ENCODE assay signal across 8 cellular contexts in genomic region chr18:46096651-46097300, GRCh38. TPM values are rescaled to one million over a fixed set of nuclear protein-coding genes. Genes with fewer than 3 reads are reported as not detected.
A peak's percentile ranks its signal among the peaks of the same experiment; 100 is the strongest.
DNase-seq lines count a peak whose midpoint lies in the region; ATAC-seq and TF ChIP-seq lines count a peak whose summit lies in the region.

No MANE protein-coding gene starts in this region.

- ATAC-seq in mucosa of descending colon (no peak), HG02938 (IDR thresholded peaks at IDR 0.05; ENCODE audit: unreplicated experiment) (no peak)

- intact Hi-C loops in mucosa of descending colon (cut with DNase I, micrococcal nuclease) = no loop called here

- TF ChIP-seq CTCF in choroid plexus epithelial cell (conservative IDR thresholded peaks at IDR 0.05; ENCODE audit: low read depth, low read length) = no peak
- no peak for TF ChIP-seq CTCF in mucosa of descending colon (IDR thresholded peaks at IDR 0.05)

- peak overlapping the region; percentile 79 for H3K4me3 ChIP-seq in choroid plexus epithelial cell (ENCODE audit: low read depth, low read length)
- H3K4me3 ChIP-seq in mucosa of descending colon = peak overlapping the region; percentile 76

- H3K36me3 ChIP-seq in mucosa of descending colon (ENCODE audit: low read depth) = peaks cover 4% of the 10 kb centered on the region

- peaks cover 16% of the 10 kb centered on the region for H3K4me1 ChIP-seq in mucosa of descending colon (ENCODE audit: low read depth)

- in situ Hi-C loops in Caki2 (cut with HindIII; ENCODE audit: low pct_unique_long_range_greater_than_20kb, low sequenced_read_pairs) = no loop called here

- DNase-seq in Caki2 (ENCODE audit: low read depth) (peak; percentile 12), LHCN-M2 (ENCODE audit: low read depth) (peak; percentile 7), choroid plexus epithelial cell (ENCODE audit: low read depth) (peak; percentile 27), mucosa of descending colon (peak in 1 of 3 donors; percentile 48), DMS153 (lab: John Stamatoyannopoulos, UW) (no peak), COR-L47 (lab: John Stamatoyannopoulos, UW) (no peak)
- DNase-seq in activated CD8-positive, alpha-beta memory T cell treated with anti-CD3 and anti-CD28 coated beads, Interleukin-2, amount 50 U/mL, for 4 hours = no peak

- no peaks in the 10 kb centered on the region for H3K9me3 ChIP-seq in mucosa of descending colon

RNA-seq across cellular contexts. Expression of gene ATP5F1A, which starts 1.3 kb away (rescaled TPM):
- 199 and 243 TPM in 2 replicates for total RNA-seq in Caki2 (2014; rRNA removed; shearing (Covaris generic); ENCODE audit: low replicate concordance)
- total RNA-seq in LHCN-M2 (2014; rRNA removed) (607 and 704 TPM in 2 replicates), mucosa of descending colon (100 to 1,000 TPM; 476 to 643 (median 622) TPM)
- 355 TPM for polyA plus RNA-seq in LHCN-M2 (2012)

RNA-seq across cellular contexts. Expression of gene HAUS1, which starts 7.4 kb away (rescaled TPM):
- total RNA-seq in Caki2 (2014; rRNA removed; shearing (Covaris generic); ENCODE audit: low replicate concordance) = 67.0 and 75.6 TPM in 2 replicates
- total RNA-seq in LHCN-M2 (2014; rRNA removed) (42.1 and 87.1 TPM in 2 replicates), mucosa of descending colon (10 to 100 TPM in 2 of 3 donors, 1 to 10 TPM in 1; 8.2 to 26.2 (median 18.4) TPM)
- 24.9 TPM for polyA plus RNA-seq in LHCN-M2 (2012)

RNA-seq across cellular contexts. Expression of gene PSTPIP2, which starts 24.7 kb away (rescaled TPM):
- total RNA-seq in Caki2 (2014; rRNA removed; shearing (Covaris generic); ENCODE audit: low replicate concordance) = not detected in 2 replicates
- 8.7 and 10.6 TPM in 2 replicates for total RNA-seq in LHCN-M2 (2014; rRNA removed)
- polyA plus RNA-seq in LHCN-M2 (2012) = 5.9 TPM
- total RNA-seq in mucosa of descending colon = 1 to 10 TPM; 2.9 to 9.4 (median 9.0) TPM

Comparison
In these comparisons a context has a peak if more than half of its experiments do, and no peak if none do; other contexts are left out.
1. DNase-seq: peak in Caki2 (single experiment), LHCN-M2 (single experiment) and choroid plexus epithelial cell (single experiment); none in DMS153 (single experiment), activated CD8-positive, alpha-beta memory T cell treated with anti-CD3 and anti-CD28 coated beads, Interleukin-2, amount 50 U/mL, for 4 hours (single experiment) and COR-L47 (single experiment).